1 cellular context compared by ENCODE assay signal in the genomic region with DNA sequence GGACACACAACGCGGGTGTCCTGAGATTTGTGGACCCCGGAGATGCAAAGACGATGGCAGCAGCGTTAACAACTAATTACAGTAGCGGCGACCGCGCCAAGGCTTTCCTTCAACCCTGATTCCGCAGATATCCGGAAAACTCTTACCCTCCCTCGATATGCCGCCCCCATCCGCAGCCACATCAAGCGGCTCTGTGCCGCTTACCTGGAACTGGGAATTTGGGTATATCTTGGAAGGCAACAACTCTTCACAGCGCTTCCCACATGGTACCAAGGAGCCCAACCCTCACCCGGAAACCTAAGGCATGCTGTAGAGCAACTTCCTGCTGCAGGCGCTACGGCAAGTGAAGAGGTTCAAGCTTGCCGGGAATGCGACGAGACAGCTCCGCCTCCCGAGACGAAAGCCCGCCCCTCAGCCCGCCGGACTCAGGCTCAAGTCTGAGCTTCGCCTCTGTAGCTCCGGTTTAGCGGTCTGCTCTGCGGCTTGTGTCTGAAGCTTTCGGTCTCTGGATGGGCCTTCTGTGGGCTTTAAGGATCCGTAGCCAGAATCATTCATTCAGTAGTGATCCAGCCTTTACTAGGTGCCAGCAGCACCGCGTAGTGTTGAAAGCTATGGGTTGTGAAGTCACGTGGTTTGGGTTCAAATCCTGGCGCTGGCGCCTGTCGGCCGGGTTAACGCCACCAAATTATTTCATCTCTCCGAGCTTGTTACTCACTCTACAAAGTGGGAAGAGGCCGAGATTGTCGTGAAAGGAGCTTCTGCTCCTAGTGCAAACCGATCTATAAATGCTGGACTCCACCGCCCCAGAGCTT.
TF ChIP-seq lines count a peak whose summit lies in the region.

A gene with protein sequence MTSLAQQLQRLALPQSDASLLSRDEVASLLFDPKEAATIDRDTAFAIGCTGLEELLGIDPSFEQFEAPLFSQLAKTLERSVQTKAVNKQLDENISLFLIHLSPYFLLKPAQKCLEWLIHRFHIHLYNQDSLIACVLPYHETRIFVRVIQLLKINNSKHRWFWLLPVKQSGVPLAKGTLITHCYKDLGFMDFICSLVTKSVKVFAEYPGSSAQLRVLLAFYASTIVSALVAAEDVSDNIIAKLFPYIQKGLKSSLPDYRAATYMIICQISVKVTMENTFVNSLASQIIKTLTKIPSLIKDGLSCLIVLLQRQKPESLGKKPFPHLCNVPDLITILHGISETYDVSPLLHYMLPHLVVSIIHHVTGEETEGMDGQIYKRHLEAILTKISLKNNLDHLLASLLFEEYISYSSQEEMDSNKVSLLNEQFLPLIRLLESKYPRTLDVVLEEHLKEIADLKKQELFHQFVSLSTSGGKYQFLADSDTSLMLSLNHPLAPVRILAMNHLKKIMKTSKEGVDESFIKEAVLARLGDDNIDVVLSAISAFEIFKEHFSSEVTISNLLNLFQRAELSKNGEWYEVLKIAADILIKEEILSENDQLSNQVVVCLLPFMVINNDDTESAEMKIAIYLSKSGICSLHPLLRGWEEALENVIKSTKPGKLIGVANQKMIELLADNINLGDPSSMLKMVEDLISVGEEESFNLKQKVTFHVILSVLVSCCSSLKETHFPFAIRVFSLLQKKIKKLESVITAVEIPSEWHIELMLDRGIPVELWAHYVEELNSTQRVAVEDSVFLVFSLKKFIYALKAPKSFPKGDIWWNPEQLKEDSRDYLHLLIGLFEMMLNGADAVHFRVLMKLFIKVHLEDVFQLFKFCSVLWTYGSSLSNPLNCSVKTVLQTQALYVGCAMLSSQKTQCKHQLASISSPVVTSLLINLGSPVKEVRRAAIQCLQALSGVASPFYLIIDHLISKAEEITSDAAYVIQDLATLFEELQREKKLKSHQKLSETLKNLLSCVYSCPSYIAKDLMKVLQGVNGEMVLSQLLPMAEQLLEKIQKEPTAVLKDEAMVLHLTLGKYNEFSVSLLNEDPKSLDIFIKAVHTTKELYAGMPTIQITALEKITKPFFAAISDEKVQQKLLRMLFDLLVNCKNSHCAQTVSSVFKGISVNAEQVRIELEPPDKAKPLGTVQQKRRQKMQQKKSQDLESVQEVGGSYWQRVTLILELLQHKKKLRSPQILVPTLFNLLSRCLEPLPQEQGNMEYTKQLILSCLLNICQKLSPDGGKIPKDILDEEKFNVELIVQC (N-terminal part only) (minus strand): TSS at position 299 of the 812 bp plus-strand sequence. CDS start 421 bp downstream, outside the sequence.

TF ChIP-seq in HepG2, 621 proteins besides CTCF, POLR2A, EP300 and RAD21 (continued from another document and continues in another):
- TF ChIP-seq ZNF773 (CRISPR knock-in tag; IDR thresholded peaks at IDR 0.05; ENCODE audit: borderline replicate concordance): no peak
- TF ChIP-seq, protein P1, sequence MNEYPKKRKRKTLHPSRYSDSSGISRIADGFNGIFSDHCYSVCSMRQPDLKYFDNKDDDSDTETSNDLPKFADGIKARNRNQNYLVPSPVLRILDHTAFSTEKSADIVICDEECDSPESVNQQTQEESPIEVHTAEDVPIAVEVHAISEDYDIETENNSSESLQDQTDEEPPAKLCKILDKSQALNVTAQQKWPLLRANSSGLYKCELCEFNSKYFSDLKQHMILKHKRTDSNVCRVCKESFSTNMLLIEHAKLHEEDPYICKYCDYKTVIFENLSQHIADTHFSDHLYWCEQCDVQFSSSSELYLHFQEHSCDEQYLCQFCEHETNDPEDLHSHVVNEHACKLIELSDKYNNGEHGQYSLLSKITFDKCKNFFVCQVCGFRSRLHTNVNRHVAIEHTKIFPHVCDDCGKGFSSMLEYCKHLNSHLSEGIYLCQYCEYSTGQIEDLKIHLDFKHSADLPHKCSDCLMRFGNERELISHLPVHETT (CRISPR knock-in tag; conservative IDR thresholded peaks at IDR 0.05): 0 out of 2 replicates have a peak, but pooled peaks have one; percentile 19
- no peak for TF ChIP-seq PAF1 (CRISPR knock-in tag; IDR thresholded peaks at IDR 0.05)
- peak; percentile 56; the same call in 1 of the 2 replicates for TF ChIP-seq ZBTB38 (CRISPR knock-in tag; IDR thresholded peaks at IDR 0.05)
- peak; percentile 67 for TF ChIP-seq ZNF143 (CRISPR knock-in tag; IDR thresholded peaks at IDR 0.05)
- TF ChIP-seq ZNF12 (CRISPR knock-in tag; IDR thresholded peaks at IDR 0.05): peak; percentile 15; the same call in 1 of the 2 replicates
- 0 out of 2 replicates have a peak, but pooled peaks have one; percentile 41 for TF ChIP-seq MTA1 (CRISPR knock-in tag; IDR thresholded peaks at IDR 0.05; ENCODE audit: borderline replicate concordance)
- TF ChIP-seq LCORL (IDR thresholded peaks at IDR 0.05): no peak
- TF ChIP-seq LCORL (CRISPR knock-in tag; IDR thresholded peaks at IDR 0.05): 0 out of 2 replicates have a peak, but pooled peaks have one; percentile 42
- peak; percentile 56; the same call in 1 of the 2 replicates for TF ChIP-seq ZSCAN9 (CRISPR knock-in tag; IDR thresholded peaks at IDR 0.05; ENCODE audit: borderline replicate concordance)
- TF ChIP-seq, protein P2, sequence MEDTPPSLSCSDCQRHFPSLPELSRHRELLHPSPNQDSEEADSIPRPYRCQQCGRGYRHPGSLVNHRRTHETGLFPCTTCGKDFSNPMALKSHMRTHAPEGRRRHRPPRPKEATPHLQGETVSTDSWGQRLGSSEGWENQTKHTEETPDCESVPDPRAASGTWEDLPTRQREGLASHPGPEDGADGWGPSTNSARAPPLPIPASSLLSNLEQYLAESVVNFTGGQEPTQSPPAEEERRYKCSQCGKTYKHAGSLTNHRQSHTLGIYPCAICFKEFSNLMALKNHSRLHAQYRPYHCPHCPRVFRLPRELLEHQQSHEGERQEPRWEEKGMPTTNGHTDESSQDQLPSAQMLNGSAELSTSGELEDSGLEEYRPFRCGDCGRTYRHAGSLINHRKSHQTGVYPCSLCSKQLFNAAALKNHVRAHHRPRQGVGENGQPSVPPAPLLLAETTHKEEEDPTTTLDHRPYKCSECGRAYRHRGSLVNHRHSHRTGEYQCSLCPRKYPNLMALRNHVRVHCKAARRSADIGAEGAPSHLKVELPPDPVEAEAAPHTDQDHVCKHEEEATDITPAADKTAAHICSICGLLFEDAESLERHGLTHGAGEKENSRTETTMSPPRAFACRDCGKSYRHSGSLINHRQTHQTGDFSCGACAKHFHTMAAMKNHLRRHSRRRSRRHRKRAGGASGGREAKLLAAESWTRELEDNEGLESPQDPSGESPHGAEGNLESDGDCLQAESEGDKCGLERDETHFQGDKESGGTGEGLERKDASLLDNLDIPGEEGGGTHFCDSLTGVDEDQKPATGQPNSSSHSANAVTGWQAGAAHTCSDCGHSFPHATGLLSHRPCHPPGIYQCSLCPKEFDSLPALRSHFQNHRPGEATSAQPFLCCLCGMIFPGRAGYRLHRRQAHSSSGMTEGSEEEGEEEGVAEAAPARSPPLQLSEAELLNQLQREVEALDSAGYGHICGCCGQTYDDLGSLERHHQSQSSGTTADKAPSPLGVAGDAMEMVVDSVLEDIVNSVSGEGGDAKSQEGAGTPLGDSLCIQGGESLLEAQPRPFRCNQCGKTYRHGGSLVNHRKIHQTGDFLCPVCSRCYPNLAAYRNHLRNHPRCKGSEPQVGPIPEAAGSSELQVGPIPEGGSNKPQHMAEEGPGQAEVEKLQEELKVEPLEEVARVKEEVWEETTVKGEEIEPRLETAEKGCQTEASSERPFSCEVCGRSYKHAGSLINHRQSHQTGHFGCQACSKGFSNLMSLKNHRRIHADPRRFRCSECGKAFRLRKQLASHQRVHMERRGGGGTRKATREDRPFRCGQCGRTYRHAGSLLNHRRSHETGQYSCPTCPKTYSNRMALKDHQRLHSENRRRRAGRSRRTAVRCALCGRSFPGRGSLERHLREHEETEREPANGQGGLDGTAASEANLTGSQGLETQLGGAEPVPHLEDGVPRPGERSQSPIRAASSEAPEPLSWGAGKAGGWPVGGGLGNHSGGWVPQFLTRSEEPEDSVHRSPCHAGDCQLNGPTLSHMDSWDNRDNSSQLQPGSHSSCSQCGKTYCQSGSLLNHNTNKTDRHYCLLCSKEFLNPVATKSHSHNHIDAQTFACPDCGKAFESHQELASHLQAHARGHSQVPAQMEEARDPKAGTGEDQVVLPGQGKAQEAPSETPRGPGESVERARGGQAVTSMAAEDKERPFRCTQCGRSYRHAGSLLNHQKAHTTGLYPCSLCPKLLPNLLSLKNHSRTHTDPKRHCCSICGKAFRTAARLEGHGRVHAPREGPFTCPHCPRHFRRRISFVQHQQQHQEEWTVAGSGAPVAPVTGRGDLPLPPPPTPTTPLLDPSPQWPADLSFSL (CRISPR knock-in tag; IDR thresholded peaks at IDR 0.05): 0 out of 2 replicates have a peak, but pooled peaks have one; percentile 20
- TF ChIP-seq, protein P3, sequence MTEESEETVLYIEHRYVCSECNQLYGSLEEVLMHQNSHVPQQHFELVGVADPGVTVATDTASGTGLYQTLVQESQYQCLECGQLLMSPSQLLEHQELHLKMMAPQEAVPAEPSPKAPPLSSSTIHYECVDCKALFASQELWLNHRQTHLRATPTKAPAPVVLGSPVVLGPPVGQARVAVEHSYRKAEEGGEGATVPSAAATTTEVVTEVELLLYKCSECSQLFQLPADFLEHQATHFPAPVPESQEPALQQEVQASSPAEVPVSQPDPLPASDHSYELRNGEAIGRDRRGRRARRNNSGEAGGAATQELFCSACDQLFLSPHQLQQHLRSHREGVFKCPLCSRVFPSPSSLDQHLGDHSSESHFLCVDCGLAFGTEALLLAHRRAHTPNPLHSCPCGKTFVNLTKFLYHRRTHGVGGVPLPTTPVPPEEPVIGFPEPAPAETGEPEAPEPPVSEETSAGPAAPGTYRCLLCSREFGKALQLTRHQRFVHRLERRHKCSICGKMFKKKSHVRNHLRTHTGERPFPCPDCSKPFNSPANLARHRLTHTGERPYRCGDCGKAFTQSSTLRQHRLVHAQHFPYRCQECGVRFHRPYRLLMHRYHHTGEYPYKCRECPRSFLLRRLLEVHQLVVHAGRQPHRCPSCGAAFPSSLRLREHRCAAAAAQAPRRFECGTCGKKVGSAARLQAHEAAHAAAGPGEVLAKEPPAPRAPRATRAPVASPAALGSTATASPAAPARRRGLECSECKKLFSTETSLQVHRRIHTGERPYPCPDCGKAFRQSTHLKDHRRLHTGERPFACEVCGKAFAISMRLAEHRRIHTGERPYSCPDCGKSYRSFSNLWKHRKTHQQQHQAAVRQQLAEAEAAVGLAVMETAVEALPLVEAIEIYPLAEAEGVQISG (CRISPR knock-in tag; IDR thresholded peaks at IDR 0.05): peak; percentile 94
- TF ChIP-seq FOXA3 (CRISPR knock-in tag; IDR thresholded peaks at IDR 0.05): peak; percentile 64
- 0 out of 2 replicates have a peak, but pooled peaks have one; percentile 42 for TF ChIP-seq REL (CRISPR knock-in tag; conservative IDR thresholded peaks at IDR 0.05)
- TF ChIP-seq TEAD3 (CRISPR knock-in tag; optimal IDR thresholded peaks at IDR 0.05; ENCODE audit: borderline replicate concordance): peak; percentile 92
- peak; percentile 85; the same call in 1 of the 2 replicates for TF ChIP-seq ZNF441 (CRISPR knock-in tag; IDR thresholded peaks at IDR 0.05; ENCODE audit: borderline replicate concordance)
- TF ChIP-seq ZFP41 (CRISPR knock-in tag; IDR thresholded peaks at IDR 0.05; ENCODE audit: borderline replicate concordance): no peak
- TF ChIP-seq ZNF329 (CRISPR knock-in tag; IDR thresholded peaks at IDR 0.05; ENCODE audit: low read depth): no peak
- 0 out of 2 replicates have a peak, but pooled peaks have one; percentile 34 for TF ChIP-seq ZNF33B (CRISPR knock-in tag; IDR thresholded peaks at IDR 0.05)
- peak; percentile 26; the same call in 1 of the 2 replicates for TF ChIP-seq CBFB (CRISPR knock-in tag; IDR thresholded peaks at IDR 0.05)
- TF ChIP-seq ZNF235 (CRISPR knock-in tag; IDR thresholded peaks at IDR 0.05; ENCODE audit: borderline replicate concordance): no peak
- TF ChIP-seq ZNF264 (CRISPR knock-in tag; IDR thresholded peaks at IDR 0.05): 0 out of 2 replicates have a peak, but pooled peaks have one; percentile 19
- TF ChIP-seq, protein P4, sequence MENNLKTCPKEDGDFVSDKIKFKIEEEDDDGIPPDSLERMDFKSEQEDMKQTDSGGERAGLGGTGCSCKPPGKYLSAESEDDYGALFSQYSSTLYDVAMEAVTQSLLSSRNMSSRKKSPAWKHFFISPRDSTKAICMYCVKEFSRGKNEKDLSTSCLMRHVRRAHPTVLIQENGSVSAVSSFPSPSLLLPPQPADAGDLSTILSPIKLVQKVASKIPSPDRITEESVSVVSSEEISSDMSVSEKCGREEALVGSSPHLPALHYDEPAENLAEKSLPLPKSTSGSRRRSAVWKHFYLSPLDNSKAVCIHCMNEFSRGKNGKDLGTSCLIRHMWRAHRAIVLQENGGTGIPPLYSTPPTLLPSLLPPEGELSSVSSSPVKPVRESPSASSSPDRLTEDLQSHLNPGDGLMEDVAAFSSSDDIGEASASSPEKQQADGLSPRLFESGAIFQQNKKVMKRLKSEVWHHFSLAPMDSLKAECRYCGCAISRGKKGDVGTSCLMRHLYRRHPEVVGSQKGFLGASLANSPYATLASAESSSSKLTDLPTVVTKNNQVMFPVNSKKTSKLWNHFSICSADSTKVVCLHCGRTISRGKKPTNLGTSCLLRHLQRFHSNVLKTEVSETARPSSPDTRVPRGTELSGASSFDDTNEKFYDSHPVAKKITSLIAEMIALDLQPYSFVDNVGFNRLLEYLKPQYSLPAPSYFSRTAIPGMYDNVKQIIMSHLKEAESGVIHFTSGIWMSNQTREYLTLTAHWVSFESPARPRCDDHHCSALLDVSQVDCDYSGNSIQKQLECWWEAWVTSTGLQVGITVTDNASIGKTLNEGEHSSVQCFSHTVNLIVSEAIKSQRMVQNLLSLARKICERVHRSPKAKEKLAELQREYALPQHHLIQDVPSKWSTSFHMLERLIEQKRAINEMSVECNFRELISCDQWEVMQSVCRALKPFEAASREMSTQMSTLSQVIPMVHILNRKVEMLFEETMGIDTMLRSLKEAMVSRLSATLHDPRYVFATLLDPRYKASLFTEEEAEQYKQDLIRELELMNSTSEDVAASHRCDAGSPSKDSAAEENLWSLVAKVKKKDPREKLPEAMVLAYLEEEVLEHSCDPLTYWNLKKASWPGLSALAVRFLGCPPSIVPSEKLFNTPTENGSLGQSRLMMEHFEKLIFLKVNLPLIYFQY (CRISPR knock-in tag; IDR thresholded peaks at IDR 0.05; ENCODE audit: borderline replicate concordance): 0 out of 2 replicates have a peak, but pooled peaks have one; percentile 29
- peak; percentile 67 for TF ChIP-seq ZMYM3 (CRISPR knock-in tag; IDR thresholded peaks at IDR 0.05)
- TF ChIP-seq, protein P5, sequence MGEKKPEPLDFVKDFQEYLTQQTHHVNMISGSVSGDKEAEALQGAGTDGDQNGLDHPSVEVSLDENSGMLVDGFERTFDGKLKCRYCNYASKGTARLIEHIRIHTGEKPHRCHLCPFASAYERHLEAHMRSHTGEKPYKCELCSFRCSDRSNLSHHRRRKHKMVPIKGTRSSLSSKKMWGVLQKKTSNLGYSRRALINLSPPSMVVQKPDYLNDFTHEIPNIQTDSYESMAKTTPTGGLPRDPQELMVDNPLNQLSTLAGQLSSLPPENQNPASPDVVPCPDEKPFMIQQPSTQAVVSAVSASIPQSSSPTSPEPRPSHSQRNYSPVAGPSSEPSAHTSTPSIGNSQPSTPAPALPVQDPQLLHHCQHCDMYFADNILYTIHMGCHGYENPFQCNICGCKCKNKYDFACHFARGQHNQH (CRISPR knock-in tag; IDR thresholded peaks at IDR 0.05): peak; percentile 93
- TF ChIP-seq SP1 (IDR thresholded peaks at IDR 0.05): no peak
- TF ChIP-seq SP1 (CRISPR knock-in tag; IDR thresholded peaks at IDR 0.05): peak; percentile 86
- peak; percentile 20; the same call in 1 of the 2 replicates for TF ChIP-seq ZNF44 (CRISPR knock-in tag; IDR thresholded peaks at IDR 0.05)
- TF ChIP-seq SPEN (CRISPR knock-in tag; IDR thresholded peaks at IDR 0.05; ENCODE audit: low read depth): peak; percentile 96
- no peak for TF ChIP-seq MTF1 (CRISPR knock-in tag; IDR thresholded peaks at IDR 0.05)
- TF ChIP-seq ZNF543 (CRISPR knock-in tag; IDR thresholded peaks at IDR 0.05): peak; percentile 46; the same call in 1 of the 2 replicates
- TF ChIP-seq ZNF883 (CRISPR knock-in tag; IDR thresholded peaks at IDR 0.05; ENCODE audit: not compliant biosample characterization): peak; percentile 79
- 0 out of 2 replicates have a peak, but pooled peaks have one; percentile 22 for TF ChIP-seq ZNF253 (CRISPR knock-in tag; IDR thresholded peaks at IDR 0.05; ENCODE audit: borderline replicate concordance)
- peak; percentile 80 for TF ChIP-seq ZNF124 (CRISPR knock-in tag; IDR thresholded peaks at IDR 0.05)
- TF ChIP-seq HOXD1 (CRISPR knock-in tag; IDR thresholded peaks at IDR 0.05): peak; percentile 61; the same call in 1 of the 2 replicates
